ENCODE assay signal across 29 cellular contexts in the genomic region with DNA sequence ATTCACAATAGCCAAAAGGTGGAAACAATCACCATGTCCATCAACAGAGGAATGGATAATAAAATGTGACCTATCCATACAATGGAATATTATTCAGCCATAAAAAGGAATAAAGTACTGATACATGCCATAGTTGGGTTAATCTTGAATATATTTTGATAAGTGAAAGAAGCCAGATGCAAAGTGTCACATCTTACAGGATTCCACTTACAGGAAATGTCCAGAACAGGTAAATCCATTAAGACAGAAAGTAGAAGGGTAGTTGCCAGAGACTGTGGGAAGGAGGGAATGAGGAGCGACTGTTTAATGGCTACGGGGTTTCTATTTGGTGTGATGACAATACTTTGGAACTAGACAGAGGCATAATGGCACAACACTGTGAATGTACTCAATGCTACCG.
"Had no signal": no experiment of that assay in that cellular context is flagged by ENCODE, and none has a peak within 500 bp of the region (broad histone marks: within the 10 kb centered on the region; RNA-seq: fewer than 3 reads in every experiment).

No MANE protein-coding gene starts in this region.

- H3K36me3 ChIP-seq: adrenal gland, ascending aorta, brain microvascular endothelial cell, breast epithelium, cardiac muscle cell had no signal

- H3K4me3 ChIP-seq: adrenal gland, ascending aorta, body of pancreas, breast epithelium, cardiac muscle cell had no signal

- H3K9me3 ChIP-seq: adrenal gland, ascending aorta, body of pancreas, breast epithelium had no signal

- H3K27ac ChIP-seq: adrenal gland, ascending aorta, body of pancreas, brain microvascular endothelial cell, breast epithelium, cardiac muscle cell had no signal

- H3K4me1 ChIP-seq: adrenal gland, ascending aorta, breast epithelium had no signal

- DNase-seq: activated effector memory CD4-positive, alpha-beta T cell treated with anti-CD3 and anti-CD28 coated beads, Interleukin-2, amount 50 U/mL, for 16 hours; activated effector memory CD4-positive, alpha-beta T cell treated with Interleukin-2 at 50 U/mL for 16 hours; activated gamma-delta T cell; activated gamma-delta T cell treated with Interleukin-2 at 50 U/mL for 16 hours; activated naive CD4-positive, alpha-beta T cell; activated naive CD4-positive, alpha-beta T cell treated with anti-CD3 and anti-CD28 coated beads for 36 hours; activated naive CD4-positive, alpha-beta T cell treated with anti-CD3 and anti-CD28 coated beads, Interleukin-2, amount 10 ng/mL, durations not matched to agents 7 days and 5 days; activated naive CD4-positive, alpha-beta T cell treated with anti-CD3 and anti-CD28 coated beads, Interleukin-2, amount 50 U/mL, for 16 hours; activated naive CD4-positive, alpha-beta T cell treated with Interleukin-2 at 50 U/mL for 16 hours; activated naive CD8-positive, alpha-beta T cell treated with anti-CD3 and anti-CD28 coated beads for 36 hours; activated naive CD8-positive, alpha-beta T cell treated with anti-CD3 and anti-CD28 coated beads, Interleukin-2, amount 10 ng/mL, durations not matched to agents 7 days and 5 days; activated naive CD8-positive, alpha-beta T cell treated with anti-CD3 and anti-CD28 coated beads, Interleukin-2, amount 50 U/mL, for 24 hours; activated T-cell treated with anti-CD3 and anti-CD28 coated beads, Interleukin-2, amount 50 U/mL, for 24 hours; activated T-cell treated with anti-CD3 and anti-CD28 coated beads, Interleukin-2, amount 50 U/mL, for 4 hours; activated T-cell treated with anti-CD3 and anti-CD28 coated beads, Interleukin-2, amount 50 U/mL, for 48 hours; activated T-cell treated with anti-CD3 and anti-CD28 coated beads, Interleukin-2, amount 50 U/mL, for 72 hours; adrenal gland; amniotic stem cell; amygdala; anterior cingulate cortex; aorta; body of pancreas; brain microvascular endothelial cell; caudate nucleus; central memory CD4-positive, alpha-beta T cell; cerebellar nuclear complex had no signal
